Comparison of ENCODE assay signal across 1 cellular context in the genomic region with DNA sequence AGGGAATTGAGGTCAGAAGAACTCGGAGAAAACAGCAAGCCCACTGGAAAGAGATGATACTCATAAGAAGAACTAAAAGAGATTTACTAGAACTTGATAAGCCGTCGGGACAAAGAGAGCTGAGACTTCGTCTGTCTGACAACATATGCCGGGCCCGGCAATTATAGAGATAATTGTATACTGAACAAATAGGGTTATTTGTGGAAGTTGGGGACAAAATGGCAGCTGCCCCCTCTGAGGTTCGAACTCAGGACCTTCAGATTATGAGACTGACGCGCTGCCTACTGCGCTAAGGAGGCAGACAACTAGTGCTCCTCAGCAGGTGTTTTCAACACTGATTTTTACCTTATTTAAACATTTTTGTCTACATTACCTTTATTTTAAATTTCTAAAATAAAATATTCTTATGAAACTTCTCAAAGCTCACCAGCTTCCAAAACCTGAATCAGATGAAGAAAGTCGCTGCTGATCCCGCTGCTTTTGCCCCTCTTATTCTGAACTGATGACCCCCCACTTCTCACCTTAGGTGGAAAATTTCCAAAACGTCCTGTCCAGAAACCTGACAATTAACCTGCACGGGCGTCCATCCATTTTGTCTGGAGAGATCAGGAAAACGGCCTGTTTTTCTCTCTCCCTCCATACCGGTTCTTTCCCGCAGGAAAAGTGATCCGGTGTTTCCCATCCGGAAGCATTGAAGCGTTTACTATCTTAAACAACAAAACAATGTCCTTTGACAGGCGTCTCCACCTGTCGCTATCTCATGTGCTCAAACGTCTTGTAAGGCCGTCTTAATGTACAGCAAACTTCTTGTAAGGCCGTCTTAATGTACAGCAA.
TF ChIP-seq lines count a peak whose summit lies in the region.

No MANE protein-coding gene starts in this region.

TF ChIP-seq in SK-N-SH treated with all-trans-retinoic acid at 6 μM for 48 hours, 23 proteins besides CTCF, POLR2A, EP300 and RAD21 (continued from another document):
- TF ChIP-seq, protein P1, sequence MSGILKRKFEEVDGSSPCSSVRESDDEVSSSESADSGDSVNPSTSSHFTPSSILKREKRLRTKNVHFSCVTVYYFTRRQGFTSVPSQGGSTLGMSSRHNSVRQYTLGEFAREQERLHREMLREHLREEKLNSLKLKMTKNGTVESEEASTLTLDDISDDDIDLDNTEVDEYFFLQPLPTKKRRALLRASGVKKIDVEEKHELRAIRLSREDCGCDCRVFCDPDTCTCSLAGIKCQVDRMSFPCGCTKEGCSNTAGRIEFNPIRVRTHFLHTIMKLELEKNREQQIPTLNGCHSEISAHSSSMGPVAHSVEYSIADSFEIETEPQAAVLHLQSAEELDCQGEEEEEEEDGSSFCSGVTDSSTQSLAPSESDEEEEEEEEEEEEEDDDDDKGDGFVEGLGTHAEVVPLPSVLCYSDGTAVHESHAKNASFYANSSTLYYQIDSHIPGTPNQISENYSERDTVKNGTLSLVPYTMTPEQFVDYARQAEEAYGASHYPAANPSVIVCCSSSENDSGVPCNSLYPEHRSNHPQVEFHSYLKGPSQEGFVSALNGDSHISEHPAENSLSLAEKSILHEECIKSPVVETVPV (CRISPR knock-in tag; IDR thresholded peaks at IDR 0.05) = no peak
